Comparison of ENCODE assay signal across 8 cellular contexts in the genomic region with DNA sequence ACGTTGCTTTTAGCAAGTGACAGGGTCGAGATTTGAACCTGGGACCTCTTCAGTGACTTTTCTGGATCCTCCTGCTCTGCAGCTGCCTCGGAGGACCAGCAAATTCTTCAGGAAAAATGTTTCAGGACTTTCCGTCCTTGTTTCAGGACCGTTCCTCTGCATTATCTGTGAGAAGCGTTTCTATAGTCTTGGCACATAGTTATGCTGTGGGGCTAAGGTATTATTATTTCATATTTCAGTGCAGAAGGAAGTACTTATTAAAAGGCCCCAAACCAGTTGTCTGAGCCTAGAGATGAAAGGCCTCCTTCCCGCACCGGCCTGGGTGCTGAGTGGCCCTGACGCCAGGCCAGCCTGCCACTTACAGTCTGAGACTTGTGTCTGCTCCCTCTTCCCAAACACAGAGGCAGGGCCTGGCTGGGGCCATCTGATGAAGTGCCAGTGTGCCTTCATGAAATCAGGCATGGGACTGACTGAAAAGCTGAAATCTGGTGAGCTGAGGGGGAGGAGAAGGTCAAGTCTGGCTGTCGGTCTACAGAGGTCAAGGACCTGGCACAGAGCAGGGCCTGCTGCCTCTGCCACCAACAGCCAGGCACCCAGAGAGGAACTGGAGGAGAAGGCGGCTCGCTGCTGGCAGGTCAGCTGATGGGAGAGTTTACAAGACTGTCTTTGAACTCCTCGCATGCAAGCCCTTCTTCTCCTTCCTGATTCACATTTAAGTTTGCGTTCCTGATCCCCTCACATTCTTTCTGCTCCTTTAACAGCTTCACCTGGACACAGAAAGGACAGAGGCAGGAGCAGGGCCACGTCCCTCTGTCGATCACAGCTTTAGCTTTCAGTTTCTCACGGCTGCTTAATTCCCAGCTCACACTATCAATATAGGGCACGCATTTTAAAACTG. TPM values are rescaled to one million over a fixed set of nuclear protein-coding genes. Genes with fewer than 3 reads are reported as not detected.
A peak's percentile ranks its signal among the peaks of the same experiment; 100 is the strongest.
DNase-seq lines count a peak whose midpoint lies in the region; ATAC-seq lines count a peak whose summit lies in the region.

No MANE protein-coding gene starts in this region.

- peak; percentile 52 to 58 for ATAC-seq in activated CD4-positive, CD25-positive, alpha-beta regulatory T cell treated with anti-CD3 and anti-CD28 coated beads, Interleukin-2, amount 50 U/mL, for 24 hours
- ATAC-seq in HG02884 (IDR thresholded peaks at IDR 0.05; ENCODE audit: unreplicated experiment) = peak; percentile 74

- H3K4me1 Mint-ChIP-seq in dendritic cell treated with granulocyte-macrophage colony-stimulating factor and Interleukin-4, amounts not matched to agents 40 ng/mL and 50 ng/mL, for 4 days (ENCODE audit: low read depth) = peaks cover 69% of the 10 kb centered on the region

- DNase-seq in activated CD4-positive, CD25-positive, alpha-beta regulatory T cell (lab: John Stamatoyannopoulos, UW) = no peak
- peak; percentile 42 for DNase-seq in SK-MEL-5 (ENCODE audit: low read depth, low spot score)
- DNase-seq in mucosa of gallbladder (ENCODE audit: low spot score) = peak; percentile 61
- DNase-seq in ureter (ENCODE audit: low spot score) = peak; percentile 64
- DNase-seq in dedifferentiated amniotic fluid mesenchymal stem cell (ENCODE audit: extremely low spot score) = no peak

- peaks cover 45% of the 10 kb centered on the region for H3K36me3 Mint-ChIP-seq in dendritic cell treated with granulocyte-macrophage colony-stimulating factor and Interleukin-4, amounts not matched to agents 40 ng/mL and 50 ng/mL, for 4 days (ENCODE audit: low read depth)

- no peaks in the 10 kb centered on the region for H3K9me3 Mint-ChIP-seq in dendritic cell treated with granulocyte-macrophage colony-stimulating factor and Interleukin-4, amounts not matched to agents 40 ng/mL and 50 ng/mL, for 4 days

- in situ Hi-C loops in SK-MEL-5 (cut with HindIII; ENCODE audit: low pct_unique_long_range_greater_than_20kb, low sequenced_read_pairs) = no loop called here

- intact Hi-C loops in dendritic cell treated with granulocyte-macrophage colony-stimulating factor and Interleukin-4, amounts not matched to agents 40 ng/mL and 50 ng/mL, for 4 days (cut with micrococcal nuclease) = loop anchor here (1.0 to 2.0 kb wide), 2 partner anchors 8 to 21 kb away; no protein-coding TSS in a partner anchor

- H3K27ac Mint-ChIP-seq in dendritic cell treated with granulocyte-macrophage colony-stimulating factor and Interleukin-4, amounts not matched to agents 40 ng/mL and 50 ng/mL, for 4 days = peak overlapping the region; percentile 99

- H3K27me3 Mint-ChIP-seq in dendritic cell treated with granulocyte-macrophage colony-stimulating factor and Interleukin-4, amounts not matched to agents 40 ng/mL and 50 ng/mL, for 4 days = no peaks in the 10 kb centered on the region

- H3K4me3 Mint-ChIP-seq in dendritic cell treated with granulocyte-macrophage colony-stimulating factor and Interleukin-4, amounts not matched to agents 40 ng/mL and 50 ng/mL, for 4 days = peak overlapping the region; percentile 79

RNA-seq across cellular contexts. Expression of a gene that starts 8.9 kb away (rescaled TPM):
- total RNA-seq in SK-MEL-5 (2014; rRNA removed; shearing (Covaris generic)) = 61.1 and 62.9 TPM in 2 replicates
- polyA plus RNA-seq in SK-MEL-5 (2015; cell fraction: cytosol; rRNA removed) = 55.8 and 82.3 TPM in 2 replicates
- polyA plus RNA-seq in SK-MEL-5 (2015; cell fraction: nucleus; rRNA removed) = 33.4 and 35.4 TPM in 2 replicates
- 80.0 TPM for total RNA-seq in mucosa of gallbladder
- total RNA-seq in ureter = 96.7 TPM

Comparison
In these comparisons a context has a peak if more than half of its experiments do, and no peak if none do; other contexts are left out.
1. DNase-seq: peak in SK-MEL-5 (single experiment), mucosa of gallbladder (single experiment) and ureter (single experiment); none in activated CD4-positive, CD25-positive, alpha-beta regulatory T cell (0 of 4) and dedifferentiated amniotic fluid mesenchymal stem cell (single experiment).